8 cellular contexts compared by ENCODE assay signal in the genomic region with DNA sequence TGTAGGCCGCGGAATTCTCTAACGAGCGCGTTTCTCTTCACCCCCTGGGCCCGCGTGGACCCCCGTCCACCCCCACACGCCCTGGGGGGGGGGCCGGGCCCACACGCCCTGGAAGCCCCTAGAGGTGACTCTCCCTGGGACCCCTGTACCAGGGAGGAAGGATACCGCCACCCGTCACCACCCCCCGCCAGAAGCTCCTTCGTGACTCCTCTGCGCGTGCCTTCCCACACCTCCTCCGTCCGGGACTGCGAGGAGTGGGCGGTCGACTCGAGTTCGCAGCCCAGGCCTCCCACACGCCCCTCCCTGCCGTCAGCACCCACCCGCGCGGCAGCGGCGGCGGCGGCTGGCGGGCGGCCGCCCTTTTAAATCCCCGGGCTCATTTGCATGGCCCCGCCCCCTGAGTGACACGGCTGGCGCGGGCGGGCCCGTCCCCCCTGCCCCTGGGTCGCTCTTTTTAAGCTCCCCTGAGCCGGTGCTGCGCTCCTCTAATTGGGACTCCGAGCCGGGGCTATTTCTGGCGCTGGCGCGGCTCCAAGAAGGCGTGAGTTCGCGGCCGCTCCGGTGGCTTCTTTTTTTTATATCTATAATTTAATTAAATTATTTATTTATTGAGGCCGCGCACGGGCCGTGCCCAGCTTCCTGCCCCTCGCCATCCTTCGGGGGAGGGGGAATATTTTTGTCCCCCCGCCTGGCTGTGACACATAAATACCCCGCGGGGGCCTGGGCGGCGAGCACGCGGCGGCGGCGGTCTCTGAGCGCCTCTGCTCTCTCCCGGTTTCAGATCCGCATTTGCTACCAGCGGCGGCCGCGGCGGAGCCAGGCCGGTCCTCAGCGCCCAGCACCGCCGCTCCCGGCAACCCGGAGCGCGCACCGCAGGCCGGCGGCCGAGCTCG. TPM values are rescaled to one million over a fixed set of nuclear protein-coding genes. Genes with fewer than 3 reads are reported as not detected.
A peak's percentile ranks its signal among the peaks of the same experiment; 100 is the strongest.
DNase-seq lines count a peak whose midpoint lies in the region; ATAC-seq and TF ChIP-seq lines count a peak whose summit lies in the region.

A gene with protein sequence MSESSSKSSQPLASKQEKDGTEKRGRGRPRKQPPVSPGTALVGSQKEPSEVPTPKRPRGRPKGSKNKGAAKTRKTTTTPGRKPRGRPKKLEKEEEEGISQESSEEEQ (plus strand): TSS at position 451 of the 893 bp plus-strand sequence. CDS start 3,908 bp downstream, outside the sequence.

- in situ Hi-C loops in endometrial microvascular endothelial cells (cut with HindIII; ENCODE audit: inconsistent ontology term, low pct_unique_long_range_greater_than_20kb, low sequenced_read_pairs), result no loop called here

- DNase-seq in CMK (ENCODE audit: low read depth), result peak; percentile 83
- DNase-seq in HUDEP-2 (lab: John Stamatoyannopoulos, UW; ENCODE audit: unreplicated experiment in 76 of 76), result peak in 75 of 76 experiments; percentile 66 to 96 (median 90)
- DNase-seq in NT2/D1 (ENCODE audit: low read depth, low spot score), result no peak
- DNase-seq in activated CD8-positive, alpha-beta memory T cell treated with anti-CD3 and anti-CD28 coated beads, Interleukin-2, amount 50 U/mL, for 1 hour (ENCODE audit: extremely low read depth), result peak; percentile 85
- peak; percentile 85 for DNase-seq in mesothelial cell of epicardium (ENCODE audit: low spot score in 2 of 2, unreplicated experiment in 2 of 2)
- peak; percentile 80 to 81 for DNase-seq in stimulated activated CD8-positive, alpha-beta memory T cell treated with anti-CD3 and anti-CD28 coated beads, Interleukin-15, amount 100 ng/mL, for 48 hours (ENCODE audit: low read depth in 2 of 2)

- peaks cover 22% of the 10 kb centered on the region for H3K4me1 Mint-ChIP-seq in mesothelial cell of epicardium

- TF ChIP-seq CTCF in mesothelial cell of epicardium (IDR thresholded peaks at IDR 0.05; ENCODE audit: unreplicated experiment), result no peak

- H3K36me3 Mint-ChIP-seq in mesothelial cell of epicardium, result peaks cover 8% of the 10 kb centered on the region

- peak within 1 kb of the TSS; percentile 74 for H3K4me3 Mint-ChIP-seq in mesothelial cell of epicardium

- H3K27me3 Mint-ChIP-seq in mesothelial cell of epicardium (ENCODE audit: low read depth), result no peaks in the 10 kb centered on the region

- H3K9me3 ChIP-seq in NT2/D1 (ENCODE audit: insufficient read depth, low read length), result no peaks in the 10 kb centered on the region

- no peaks in the 10 kb centered on the region for H3K27me3 ChIP-seq in NT2/D1 (ENCODE audit: insufficient read depth, insufficient read length)

- no peaks in the 10 kb centered on the region for H3K9me3 Mint-ChIP-seq in mesothelial cell of epicardium

- peak; percentile 59 for ATAC-seq in GM21360 (IDR thresholded peaks at IDR 0.05; ENCODE audit: unreplicated experiment)

- peak within 1 kb of the TSS; percentile 96 for H3K27ac Mint-ChIP-seq in mesothelial cell of epicardium

- H3K4me3 ChIP-seq in NT2/D1 (ENCODE audit: insufficient read length, low read depth), result peak within 1 kb of the TSS; percentile 91

- H3K4me1 ChIP-seq in NT2/D1 (ENCODE audit: insufficient read depth, insufficient read length), result peaks cover 14% of the 10 kb centered on the region

- peaks cover 41% of the 10 kb centered on the region for H3K36me3 ChIP-seq in NT2/D1 (ENCODE audit: insufficient read depth, insufficient read length, low read length)

- H3K9ac ChIP-seq in NT2/D1 (ENCODE audit: insufficient read length, low read depth), result peak within 1 kb of the TSS; percentile 97

RNA-seq across cellular contexts. Expression of the gene that starts here (rescaled TPM):
- total RNA-seq in endometrial microvascular endothelial cells (ENCODE audit: inconsistent ontology term) (939 TPM), mesothelial cell of epicardium (213 to 222 TPM (median 216 TPM) in 3 replicates)
